ENCODE assay signal across 26 cellular contexts in genomic region chr6:107284805-107285204, GRCh38.
"Had no signal": no experiment of that assay in that cellular context is flagged by ENCODE, and none has a peak within 500 bp of the region (broad histone marks: within the 10 kb centered on the region; RNA-seq: fewer than 3 reads in every experiment).

No MANE protein-coding gene starts in this region.

- DNase-seq: effector memory CD8-positive, alpha-beta T cell; esophagus squamous epithelium; foreskin fibroblast; glutamatergic neuron; kidney; left cardiac atrium; left ventricle myocardium superior; mesendoderm; naive B cell; occipital lobe; psoas muscle; retina; right lobe of liver; stimulated activated CD4-positive, alpha-beta T cell treated with anti-CD3 and anti-CD28 coated beads, Interleukin-4, amount 100 ng/mL, for 1 hour; stimulated activated CD8-positive, alpha-beta memory T cell treated with anti-CD3 and anti-CD28 coated beads, Interleukin-4, amount 100 ng/mL, for 48 hours; stimulated activated naive CD8-positive, alpha-beta T cell treated with anti-CD3 and anti-CD28 coated beads, Interleukin-15, Interleukin-2, amounts not matched to agents 100 U/mL and 50 U/mL, for 24 hours; thyroid gland; uterus had no signal

- H3K36me3 Mint-ChIP-seq: naive B cell; stimulated activated effector memory CD8-positive, alpha-beta T cell treated with anti-CD3 and anti-CD28 coated beads, Interleukin-12 subunit alpha, Interleukin-12 subunit beta, amount 100 ng/mL, for 72 hours had no signal

- H3K4me1 Mint-ChIP-seq: nephron; stimulated activated effector memory CD8-positive, alpha-beta T cell treated with anti-CD3 and anti-CD28 coated beads, Interleukin-12 subunit alpha, Interleukin-12 subunit beta, amount 100 ng/mL, for 72 hours had no signal

- H3K4me3 Mint-ChIP-seq: dendritic cell treated with granulocyte-macrophage colony-stimulating factor and Interleukin-4, amounts not matched to agents 40 ng/mL and 50 ng/mL, for 4 days; effector memory CD8-positive, alpha-beta T cell; nephron; stimulated activated effector memory CD8-positive, alpha-beta T cell treated with anti-CD3 and anti-CD28 coated beads, Interleukin-12 subunit alpha, Interleukin-12 subunit beta, amount 100 ng/mL, for 72 hours; type B pancreatic cell had no signal

- H3K4me3 ChIP-seq: esophagus squamous epithelium, gastroesophageal sphincter, psoas muscle, right lobe of liver, suprapubic skin, thyroid gland, uterus had no signal

- H3K9ac ChIP-seq: parathyroid adenoma had no signal

- H3K4me1 ChIP-seq: esophagus squamous epithelium, gastroesophageal sphincter, parathyroid adenoma, psoas muscle, right lobe of liver, suprapubic skin, thyroid gland, uterus had no signal

- H3K27ac ChIP-seq: epithelial cell of prostate, esophagus squamous epithelium, gastroesophageal sphincter, parathyroid adenoma, psoas muscle, right lobe of liver, suprapubic skin, thyroid gland, uterus had no signal

- H3K36me3 ChIP-seq: esophagus squamous epithelium, gastroesophageal sphincter, right lobe of liver, suprapubic skin, thyroid gland, uterus had no signal

- H3K27ac Mint-ChIP-seq: dendritic cell treated with granulocyte-macrophage colony-stimulating factor and Interleukin-4, amounts not matched to agents 40 ng/mL and 50 ng/mL, for 4 days; effector memory CD8-positive, alpha-beta T cell; naive B cell; nephron; stimulated activated effector memory CD8-positive, alpha-beta T cell treated with anti-CD3 and anti-CD28 coated beads, Interleukin-12 subunit alpha, Interleukin-12 subunit beta, amount 100 ng/mL, for 72 hours; type B pancreatic cell had no signal

- H3K9me3 Mint-ChIP-seq: dendritic cell treated with granulocyte-macrophage colony-stimulating factor and Interleukin-4, amounts not matched to agents 40 ng/mL and 50 ng/mL, for 4 days; effector memory CD8-positive, alpha-beta T cell; nephron; stimulated activated effector memory CD8-positive, alpha-beta T cell treated with anti-CD3 and anti-CD28 coated beads, Interleukin-12 subunit alpha, Interleukin-12 subunit beta, amount 100 ng/mL, for 72 hours; type B pancreatic cell had no signal

- H3K27me3 ChIP-seq: esophagus squamous epithelium, gastroesophageal sphincter, right lobe of liver, suprapubic skin, thyroid gland, uterus had no signal

- H3K27me3 Mint-ChIP-seq: dendritic cell treated with granulocyte-macrophage colony-stimulating factor and Interleukin-4, amounts not matched to agents 40 ng/mL and 50 ng/mL, for 4 days; effector memory CD8-positive, alpha-beta T cell; naive B cell; type B pancreatic cell had no signal

- H3K9me3 ChIP-seq: esophagus squamous epithelium, gastroesophageal sphincter, psoas muscle, right lobe of liver, suprapubic skin, thyroid gland, uterus had no signal
